In genomic region chr12:65829716-65830115, GRCh38 we compare ENCODE assay signal across 22 cellular contexts. TPM values are rescaled to one million over a fixed set of nuclear protein-coding genes. Genes with fewer than 3 reads are reported as not detected.
DNase-seq lines count a peak whose midpoint lies in the region; ATAC-seq, FAIRE-seq and TF ChIP-seq lines count a peak whose summit lies in the region.
"Had no signal": no experiment of that assay in that cellular context is flagged by ENCODE, and none has a peak within 500 bp of the region (broad histone marks: within the 10 kb centered on the region; RNA-seq: fewer than 3 reads in every experiment).

No MANE protein-coding gene starts in this region.

- intact Hi-C loops in MCF 10A (cut with micrococcal nuclease): loop anchor here (2.0 to 5.0 kb wide), 6 partner anchors 63 to 523 kb away; no protein-coding TSS in a partner anchor
- intact Hi-C loops in breast epithelium (cut with DNase I; ENCODE audit: low total_unique reads): no loop called here

- H3K4me3 Mint-ChIP-seq in MCF 10A (ENCODE audit: unreplicated experiment): peak overlapping the region; percentile 94
- peak overlapping the region; percentile 50 for H3K4me3 Mint-ChIP-seq in chondrocyte (ENCODE audit: unreplicated experiment)
- no peak overlapping the region for H3K4me3 Mint-ChIP-seq in effector memory CD8-positive, alpha-beta T cell

- no peaks in the 10 kb centered on the region for H4K20me1 ChIP-seq in keratinocyte (ENCODE audit: control insufficient read depth, extremely low read depth, insufficient read depth, low read length)

- FAIRE-seq in keratinocyte (lab: Jason Lieb, UNC): no peak

- TF ChIP-seq CTCF in MCF 10A (IDR thresholded peaks at IDR 0.05; ENCODE audit: unreplicated experiment): no peak
- no peak for TF ChIP-seq CTCF in breast epithelium (IDR thresholded peaks at IDR 0.05)
- TF ChIP-seq CTCF in chondrocyte (IDR thresholded peaks at IDR 0.05): no peak
- no peak for TF ChIP-seq CTCF in keratinocyte (optimal IDR thresholded peaks at IDR 0.05 in 1 of 3, IDR thresholded peaks at IDR 0.05 in 1 of 3, conservative IDR thresholded peaks at IDR 0.05 in 1 of 3; ENCODE audit: extremely low read depth in 1 of 3, insufficient read depth in 2 of 3, low read length in 3 of 3)

- H3K79me2 ChIP-seq in keratinocyte (ENCODE audit: control insufficient read depth, insufficient read depth, low read length): peaks cover 94% of the 10 kb centered on the region

- no TSS peak for BruUV-seq in MCF 10A (replicated peaks; lab: Mats Ljungman, UMichigan)

- H3K9me3 ChIP-seq in breast epithelium (no peaks in the 10 kb centered on the region), keratinocyte (ENCODE audit: control insufficient read depth, low read depth, low read length) (no peaks in the 10 kb centered on the region)
- H3K9me3 ChIP-seq: BLaER1, gastroesophageal sphincter, Peyer's patch, stomach, tibial nerve had no signal

- POLR2A ChIA-PET in MCF 10A (lab: Yijun Ruan, JAX): interaction anchor here (0.7 to 9.3 kb wide), 20 partner anchors 14 to 301 kb away, joined by 3 to 87 read pairs (median 4); partner anchors contain the start of gene LLPH

- H3K4me3 ChIP-seq in breast epithelium: no peak overlapping the region
- H3K4me3 ChIP-seq in keratinocyte (ENCODE audit: control insufficient read depth in 2 of 3, extremely low read depth in 1 of 3, insufficient read depth in 2 of 3, low read depth in 1 of 3, low read length in 3 of 3): peak overlapping the region; percentile 10 to 87 (median 29)
- H3K4me3 ChIP-seq: BLaER1, gastroesophageal sphincter, lung, Peyer's patch, stomach, tibial nerve had no signal

- H3K9me1 ChIP-seq in keratinocyte (ENCODE audit: control insufficient read depth, extremely low read depth, insufficient read depth, low read length): no peaks in the 10 kb centered on the region

- H3K4me1 Mint-ChIP-seq in MCF 10A (ENCODE audit: insufficient read depth, unreplicated experiment): peaks cover 30% of the 10 kb centered on the region
- peaks cover 62% of the 10 kb centered on the region for H3K4me1 Mint-ChIP-seq in chondrocyte (ENCODE audit: low read depth)
- H3K4me1 Mint-ChIP-seq in effector memory CD8-positive, alpha-beta T cell (ENCODE audit: low read depth in 2 of 2): peaks cover under 1% of the 10 kb centered on the region in 2 donors

- H3K9me3 Mint-ChIP-seq in MCF 10A (ENCODE audit: unreplicated experiment) (no peaks in the 10 kb centered on the region), chondrocyte (ENCODE audit: low read depth) (no peaks in the 10 kb centered on the region)
- H3K9me3 Mint-ChIP-seq in effector memory CD8-positive, alpha-beta T cell: no peaks in the 10 kb centered on the region

- dilution Hi-C loops in keratinocyte (cut with MboI; ENCODE audit: extremely low pct_ligation_motif_present, low sequenced_read_pairs): no loop called here

- H3K9ac ChIP-seq in keratinocyte (ENCODE audit: control insufficient read depth, extremely low read depth, insufficient read depth, low read length): peak overlapping the region; percentile 18
- H3K9ac ChIP-seq: BLaER1 had no signal

- no peaks in the 10 kb centered on the region for H3K27me3 Mint-ChIP-seq in MCF 10A (ENCODE audit: insufficient read depth, unreplicated experiment)
- no peaks in the 10 kb centered on the region for H3K27me3 Mint-ChIP-seq in chondrocyte (ENCODE audit: low read depth)
- peaks cover 39 to 51% of the 10 kb centered on the region in 2 donors for H3K27me3 Mint-ChIP-seq in effector memory CD8-positive, alpha-beta T cell

- H3K4me2 ChIP-seq in keratinocyte (ENCODE audit: control insufficient read depth, extremely low read depth, insufficient read depth, low read depth, low read length): peak overlapping the region; percentile 73
- H3K4me2 ChIP-seq: BLaER1 had no signal

- H3K27ac Mint-ChIP-seq in MCF 10A (ENCODE audit: low read depth, unreplicated experiment): peak overlapping the region; percentile 90
- H3K27ac Mint-ChIP-seq in chondrocyte (ENCODE audit: unreplicated experiment): peak overlapping the region; percentile 84
- no peak overlapping the region for H3K27ac Mint-ChIP-seq in effector memory CD8-positive, alpha-beta T cell

- H3K27me3 ChIP-seq in breast epithelium (peaks cover 0 to 28% of the 10 kb centered on the region in 2 donors), keratinocyte (ENCODE audit: control insufficient read depth, extremely low read depth, insufficient read depth, low read length) (no peaks in the 10 kb centered on the region)

- DNase-seq in MCF 10A (ENCODE audit: unreplicated experiment) (no peak), breast epithelium (ENCODE audit: low spot score in 2 of 2) (no peak), chondrocyte (ENCODE audit: low spot score) (no peak), keratinocyte (ENCODE audit: low read depth, low spot score) (no peak)
- no peak for DNase-seq in effector memory CD8-positive, alpha-beta T cell
- DNase-seq: activated CD8-positive, alpha-beta memory T cell treated with anti-CD3 and anti-CD28 coated beads, Interleukin-2, amount 50 U/mL, for 48 hours; COR-L47; kidney glomerular epithelial cell; NCI-H1105; NCI-H2081 treated with DMSO at 0.1 percent for 48 hours; nucleus accumbens; Peyer's patch; retina; stomach had no signal

- H2AFZ ChIP-seq in keratinocyte (ENCODE audit: control insufficient read depth, low read length): no peak overlapping the region

- CTCF ChIA-PET in MCF 10A (lab: Yijun Ruan, JAX): interaction anchor here (0.6 to 3.4 kb wide), 3 partner anchors 46 to 227 kb away, joined by 3 to 15 read pairs (median 3); no protein-coding TSS in a partner anchor

- H3K36me3 ChIP-seq in breast epithelium (no peaks in the 10 kb centered on the region), keratinocyte (ENCODE audit: control insufficient read depth in 2 of 2, extremely low read depth in 1 of 2, insufficient read depth in 2 of 2, low read length in 2 of 2) (peaks cover 12 to 18% of the 10 kb centered on the region in 2 experiments)
- H3K36me3 ChIP-seq: BLaER1, gastroesophageal sphincter, Peyer's patch, stomach, tibial nerve had no signal

- TF ChIP-seq POLR2A in breast epithelium (IDR thresholded peaks at IDR 0.05): no peak

- H3K27ac ChIP-seq in breast epithelium: no peak overlapping the region
- H3K27ac ChIP-seq in keratinocyte (ENCODE audit: control insufficient read depth, insufficient read depth, low read length): peak overlapping the region; percentile 79
- H3K27ac ChIP-seq: BLaER1, gastroesophageal sphincter, Peyer's patch, stomach, tibial nerve had no signal

- H3K36me3 Mint-ChIP-seq in MCF 10A (ENCODE audit: insufficient read depth, unreplicated experiment) (peaks cover 46% of the 10 kb centered on the region), chondrocyte (ENCODE audit: low read depth) (peaks cover 8% of the 10 kb centered on the region)
- no peaks in the 10 kb centered on the region for H3K36me3 Mint-ChIP-seq in effector memory CD8-positive, alpha-beta T cell (ENCODE audit: insufficient read depth)

- H3K4me1 ChIP-seq in breast epithelium (no peaks in the 10 kb centered on the region), keratinocyte (ENCODE audit: control insufficient read depth, extremely low read depth, insufficient read depth, low read length) (peaks cover 37% of the 10 kb centered on the region)

- no peak for ATAC-seq in GM21447 (IDR thresholded peaks at IDR 0.05; ENCODE audit: unreplicated experiment)
- no peak for ATAC-seq in effector memory CD8-positive, alpha-beta T cell (replicated peaks)
- ATAC-seq in GM18520 (IDR thresholded peaks at IDR 0.05; ENCODE audit: unreplicated experiment): no peak
- no peak for ATAC-seq in esophagus mucosa
- ATAC-seq: gastroesophageal sphincter had no signal

RNA-seq across cellular contexts. Expression of gene HMGA2, which starts 5.4 kb away (rescaled TPM):
- 78.2 and 80.0 TPM in 2 replicates for total RNA-seq in MCF 10A (2022)
- total RNA-seq in breast epithelium: under 1 TPM in 1 of 3 donors, not detected in 2; 0.16 TPM
- total RNA-seq in chondrocyte: 18.6 to 23.0 TPM (median 19.6 TPM) in 3 replicates
- 64.8 to 122 TPM (median 81.0 TPM) in 3 replicates for polyA plus RNA-seq in keratinocyte
- 7.8 TPM for polyA plus RNA-seq in keratinocyte (2011; ENCODE audit: low read depth)
- polyA plus RNA-seq in keratinocyte (2011; cell fraction: cytosol; rRNA removed): 59.5 and 111 TPM in 2 replicates
- polyA plus RNA-seq in keratinocyte (2011; cell fraction: nucleus; rRNA removed): 150 and 155 TPM in 2 replicates
- 15.2 and 97.6 TPM in 2 replicates for polyA plus RNA-seq in keratinocyte (2012; ENCODE audit: low replicate concordance)
- polyA minus RNA-seq in keratinocyte: 40.2 to 165 TPM (median 59.4 TPM) in 3 replicates
- 152 TPM for polyA minus RNA-seq in keratinocyte (2011; cell fraction: cytosol; rRNA and poly(A)+ RNA removed)
- 169 and 356 TPM in 2 replicates for polyA minus RNA-seq in keratinocyte (2011; cell fraction: nucleus; rRNA and poly(A)+ RNA removed)
- total RNA-seq in esophagus mucosa: 3.3 TPM
- total RNA-seq: T-helper 2 cell treated with Interferon-gamma antibody and Interleukin-4, amounts not matched to agents 100 ng/mL and 5 ng/mL, for 36 hours had no signal

Comparison
In these comparisons a context has a peak if more than half of its experiments do, and no peak if none do; other contexts are left out.
1. H3K27ac Mint-ChIP-seq: peak in MCF 10A (single experiment) and chondrocyte (single experiment); none in effector memory CD8-positive, alpha-beta T cell (0 of 2).
2. H3K4me3 Mint-ChIP-seq: peak in MCF 10A (single experiment) and chondrocyte (single experiment); none in effector memory CD8-positive, alpha-beta T cell (0 of 2).
3. H3K4me3 ChIP-seq: peak in keratinocyte (3 of 3); none in breast epithelium (0 of 3).